ENCODE assay signal across 8 cellular contexts in the genomic region with DNA sequence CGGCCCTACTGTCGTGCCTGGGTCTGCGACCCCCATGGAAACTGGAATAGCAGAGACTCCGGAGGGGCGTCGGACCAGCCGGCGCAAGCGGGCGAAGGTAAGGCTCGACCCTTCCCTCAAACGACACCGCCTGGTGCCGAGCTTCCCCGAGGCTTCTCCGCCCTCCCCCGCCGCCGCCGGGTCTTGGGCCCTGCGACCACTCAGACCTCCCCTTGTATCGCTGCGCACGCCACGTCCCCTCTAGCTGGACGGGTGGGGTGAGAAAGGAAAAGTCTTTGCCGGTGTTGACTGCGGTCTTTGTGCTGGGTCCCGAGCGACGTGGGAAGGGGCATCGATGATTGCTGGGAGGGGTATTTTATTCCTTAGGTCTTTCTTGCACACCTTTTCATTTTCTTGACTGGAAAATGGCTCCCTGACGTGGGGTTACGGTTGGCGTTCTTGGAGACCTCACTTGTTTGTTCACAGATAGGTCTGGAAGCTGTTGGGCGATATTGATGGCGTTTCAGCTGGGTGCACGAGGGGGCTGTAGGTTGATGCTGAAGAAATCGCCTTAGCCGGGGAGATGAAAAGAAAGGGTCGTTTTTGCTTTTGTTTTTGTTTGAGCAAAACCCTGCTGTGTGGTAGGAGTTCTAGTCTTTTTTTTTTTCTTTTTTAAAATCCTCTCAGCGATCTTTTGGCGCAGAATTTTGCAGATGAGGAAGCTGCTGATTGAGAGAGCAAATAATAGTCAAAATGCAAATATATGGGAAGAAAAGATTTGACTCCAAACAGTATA. TPM values are rescaled to one million over a fixed set of nuclear protein-coding genes. Genes with fewer than 3 reads are reported as not detected.
DNase-seq lines count a peak whose midpoint lies in the region; ATAC-seq, FAIRE-seq and TF ChIP-seq lines count a peak whose summit lies in the region.

No MANE protein-coding gene starts in this region.

- no peaks in the 10 kb centered on the region for H3K9me3 ChIP-seq in T-helper 17 cell (ENCODE audit: control insufficient read depth, low read length, poor library complexity, severe bottlenecking)

- H3K36me3 Mint-ChIP-seq in T-helper 17 cell (ENCODE audit: low read depth), result peaks cover 11% of the 10 kb centered on the region

- peak overlapping the region; percentile 97 for H3K4me3 Mint-ChIP-seq in T-helper 17 cell

- H3K4me1 Mint-ChIP-seq in T-helper 17 cell, result peaks cover 30% of the 10 kb centered on the region

- H3K27ac Mint-ChIP-seq in T-helper 17 cell, result peak overlapping the region; percentile 86

- H3K27ac ChIP-seq in caudate nucleus (ENCODE audit: low read depth, low read length), result peak overlapping the region; percentile 62

- H3K27me3 Mint-ChIP-seq in T-helper 17 cell, result no peaks in the 10 kb centered on the region

- no peak for FAIRE-seq in D721Med (lab: Jason Lieb, UNC)

- TF ChIP-seq CTCF in D721Med (IDR thresholded peaks at IDR 0.05; ENCODE audit: insufficient read depth, missing control alignments), result no peak

- DNase-seq in COLO829 (ENCODE audit: low spot score) (peak; percentile 23), HPDE6-E6E7 (ENCODE audit: extremely low spot score) (peak; percentile 17), T-helper 17 cell (peak in 1 of 3 donors; percentile 9), caudate nucleus (lab: John Stamatoyannopoulos, UW) (peak in 23 of 61 donors; percentile 4 to 47 (median 20)), islet precursor cell (peak; percentile 71), D721Med (ENCODE audit: insufficient read length, low spot score) (no peak)
- DNase-seq in stimulated activated CD4-positive, alpha-beta T cell treated with anti-CD3 and anti-CD28 coated beads, Interleukin-15, amount 100 ng/mL, for 24 hours, result peak; percentile 30

- ATAC-seq in GM19455 (IDR thresholded peaks at IDR 0.05; ENCODE audit: unreplicated experiment) (peak; percentile 16), T-helper 17 cell (no peak)

RNA-seq across cellular contexts. Expression of a gene that starts 0.8 kb away (rescaled TPM):
- 10 to 100 TPM; 32.2 to 34.4 TPM for total RNA-seq in T-helper 17 cell

RNA-seq across cellular contexts. Expression of a gene that starts 4.4 kb away (rescaled TPM):
- total RNA-seq in T-helper 17 cell, result not detected

RNA-seq across cellular contexts. Expression of a gene that starts 47.4 kb away (rescaled TPM):
- not detected for total RNA-seq in T-helper 17 cell
